8 cellular contexts compared by ENCODE assay signal in genomic region chr1:46183119-46183842, GRCh38. TPM values are rescaled to one million over a fixed set of nuclear protein-coding genes. Genes with fewer than 3 reads are reported as not detected.
A peak's percentile ranks its signal among the peaks of the same experiment; 100 is the strongest.
DNase-seq lines count a peak whose midpoint lies in the region; ATAC-seq, FAIRE-seq and TF ChIP-seq lines count a peak whose summit lies in the region.

No MANE protein-coding gene starts in this region.

- ATAC-seq in pancreas (peak; percentile 83 to 88 (median 87)), HG03135 (IDR thresholded peaks at IDR 0.05; ENCODE audit: unreplicated experiment) (no peak)

- H3K9me3 ChIP-seq in pancreas: no peaks in the 10 kb centered on the region

- DNase-seq in HFF-Myc (ENCODE audit: extremely low read depth, low read depth): peak; percentile 93
- peak; percentile 99 for DNase-seq in RPMI7951 (ENCODE audit: low read depth)
- DNase-seq in fibroblast of mammary gland (ENCODE audit: low read depth): peak; percentile 96
- peak; percentile 77 to 97 (median 94) for DNase-seq in pancreas
- no peak for DNase-seq in NOMO-1 treated with DMSO at 0.1 percent for 48 hours (lab: John Stamatoyannopoulos, UW; ENCODE audit: unreplicated experiment)
- no peak for DNase-seq in activated CD4-positive, CD25-positive, alpha-beta regulatory T cell (lab: John Stamatoyannopoulos, UW)
- DNase-seq in stimulated activated CD8-positive, alpha-beta memory T cell treated with anti-CD3 and anti-CD28 coated beads, Interleukin-4, amount 100 ng/mL, for 48 hours: no peak

- no peak for TF ChIP-seq CTCF in HFF-Myc (IDR thresholded peaks at IDR 0.05; ENCODE audit: low read depth, low read length, missing control alignments)
- no peak for TF ChIP-seq CTCF in fibroblast of mammary gland (conservative IDR thresholded peaks at IDR 0.05; ENCODE audit: control insufficient read depth, insufficient read depth, low read depth, low read length)
- no peak for TF ChIP-seq CTCF in pancreas (IDR thresholded peaks at IDR 0.05)

- H3K4me3 ChIP-seq in HFF-Myc (replicated peaks; ENCODE audit: low read depth, low read length) (no peak overlapping the region), fibroblast of mammary gland (ENCODE audit: control insufficient read depth, low read depth, low read length) (no peak overlapping the region), pancreas (no peak overlapping the region)

- 8 to 12% methylated on average over 7 of the region's 7 CpGs for WGBS in pancreas, 2 donors

- peaks cover 14 to 23% (median 22%) of the 10 kb centered on the region in 3 donors for H3K4me1 ChIP-seq in pancreas

- intact Hi-C loops in pancreas (cut with DNase I): loop anchor here in 1 of 3 donors (5.0 kb wide), 1 partner anchor 146 kb away; no protein-coding TSS in a partner anchor

- peaks cover 0 to 1% (median 0%) of the 10 kb centered on the region in 3 donors for H3K36me3 ChIP-seq in pancreas

- peak overlapping the region; percentile 75 to 93 (median 92) for H3K27ac ChIP-seq in pancreas

- no peaks in the 10 kb centered on the region for H3K27me3 ChIP-seq in pancreas

- FAIRE-seq in pancreas (lab: Jason Lieb, UNC): no peak

RNA-seq across cellular contexts. Expression of gene P3R3URF, which starts 7.0 kb away (rescaled TPM):
- total RNA-seq in RPMI7951 (2014; rRNA removed; shearing (Covaris generic)): not detected in 2 replicates
- not detected for total RNA-seq in pancreas
- polyA plus RNA-seq in pancreas: not detected

RNA-seq across cellular contexts. Expression of gene TSPAN1, which starts 8.4 kb away (rescaled TPM):
- total RNA-seq in RPMI7951 (2014; rRNA removed; shearing (Covaris generic)): 0.48 TPM in 1 of 2 replicates, not detected in the other
- 1 to 10 TPM; 2.1 to 10.0 (median 6.4) TPM for total RNA-seq in pancreas
- 10 to 100 TPM in 1 of 2 donors, 1 to 10 TPM in 1; 4.1 to 12.4 TPM for polyA plus RNA-seq in pancreas

RNA-seq across cellular contexts. Expression of gene POMGNT1, which starts 15.0 kb away (rescaled TPM):
- total RNA-seq in RPMI7951 (2014; rRNA removed; shearing (Covaris generic)): 52.9 and 57.0 TPM in 2 replicates
- 10 to 100 TPM; 23.5 to 40.6 (median 32.9) TPM for total RNA-seq in pancreas
- 10 to 100 TPM; 40.9 to 59.2 TPM for polyA plus RNA-seq in pancreas

RNA-seq across cellular contexts. Expression of gene LURAP1, which starts 19.9 kb away (rescaled TPM):
- total RNA-seq in RPMI7951 (2014; rRNA removed; shearing (Covaris generic)): 4.4 and 4.5 TPM in 2 replicates
- under 1 TPM; 0.09 to 0.56 (median 0.20) TPM for total RNA-seq in pancreas
- polyA plus RNA-seq in pancreas: under 1 TPM; 0.40 to 0.68 TPM

RNA-seq across cellular contexts. Expression of gene PIK3R3, which starts 50.9 kb away (rescaled TPM):
- 10.5 and 10.8 TPM in 2 replicates for total RNA-seq in RPMI7951 (2014; rRNA removed; shearing (Covaris generic))
- total RNA-seq in pancreas: 1 to 10 TPM; 1.2 to 4.9 (median 4.1) TPM
- 1 to 10 TPM; 1.7 to 4.5 TPM for polyA plus RNA-seq in pancreas

Comparison
In these comparisons a context has a peak if more than half of its experiments do, and no peak if none do; other contexts are left out.
1. DNase-seq: peak in HFF-Myc (single experiment), RPMI7951 (single experiment), fibroblast of mammary gland (single experiment) and pancreas (6 of 6); none in NOMO-1 treated with DMSO at 0.1 percent for 48 hours (single experiment), activated CD4-positive, CD25-positive, alpha-beta regulatory T cell (0 of 4) and stimulated activated CD8-positive, alpha-beta memory T cell treated with anti-CD3 and anti-CD28 coated beads, Interleukin-4, amount 100 ng/mL, for 48 hours (single experiment).